ENCODE assay signal across 31 cellular contexts in the genomic region with DNA sequence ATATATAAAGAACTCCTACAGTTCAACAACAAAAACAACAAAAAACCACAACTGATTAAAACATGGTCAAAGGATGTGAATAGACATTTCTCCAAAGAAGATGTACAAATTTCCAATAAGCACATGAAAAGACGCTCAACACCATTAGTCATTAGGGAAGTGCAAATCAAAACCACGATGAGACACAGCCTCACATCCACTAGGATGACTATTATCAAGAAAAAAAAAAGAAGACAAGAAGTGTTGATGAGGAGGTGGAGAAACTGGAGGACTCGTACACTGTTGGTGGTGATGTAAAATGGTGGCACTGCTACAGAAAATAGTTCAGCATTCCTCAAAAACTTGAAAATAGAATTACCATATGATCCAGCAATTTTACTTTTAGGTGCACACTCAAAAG.
DNase-seq lines count a peak whose midpoint lies in the region; ATAC-seq lines count a peak whose summit lies in the region.
"Had no signal": no experiment of that assay in that cellular context is flagged by ENCODE, and none has a peak within 500 bp of the region (broad histone marks: within the 10 kb centered on the region; RNA-seq: fewer than 3 reads in every experiment).

No MANE protein-coding gene starts in this region.

- H3K4me1 Mint-ChIP-seq in activated T-cell treated with anti-CD3 and anti-CD28 coated beads, Interleukin-2, amount 50 U/mL, for 72 hours (ENCODE audit: low read depth): no peaks in the 10 kb centered on the region
- no peaks in the 10 kb centered on the region for H3K4me1 Mint-ChIP-seq in activated naive CD4-positive, alpha-beta T cell treated with anti-CD3 and anti-CD28 coated beads, Interleukin-2, amount 10 ng/mL, durations not matched to agents 7 days and 5 days
- H3K4me1 Mint-ChIP-seq in activated T-helper 17 cell treated with anti-CD3 and anti-CD28 coated beads, Interleukin-2, amount 50 U/mL, for 72 hours: no peaks in the 10 kb centered on the region
- H3K4me1 Mint-ChIP-seq: B cell; CD14-positive monocyte; CD4-positive, alpha-beta memory T cell; CD4-positive, CD25-positive, alpha-beta regulatory T cell; CD8-positive, alpha-beta memory T cell had no signal

- no peak for ATAC-seq in activated T-cell treated with anti-CD3 and anti-CD28 coated beads, Interleukin-2, amount 50 U/mL, for 72 hours (replicated peaks in 1 of 2)
- ATAC-seq in activated naive CD4-positive, alpha-beta T cell treated with anti-CD3 and anti-CD28 coated beads, Interleukin-2, amount 50 U/mL, for 72 hours: peak; percentile 33 to 53
- ATAC-seq in activated T-helper 17 cell treated with anti-CD3 and anti-CD28 coated beads, Interleukin-2, amount 50 U/mL, for 72 hours (replicated peaks): peak; percentile 55
- ATAC-seq: A549; CD8-positive, alpha-beta T cell had no signal

- no peaks in the 10 kb centered on the region for H3K27me3 Mint-ChIP-seq in activated T-cell treated with anti-CD3 and anti-CD28 coated beads, Interleukin-2, amount 50 U/mL, for 72 hours (ENCODE audit: low read depth)
- H3K27me3 Mint-ChIP-seq in activated naive CD4-positive, alpha-beta T cell treated with anti-CD3 and anti-CD28 coated beads, Interleukin-2, amount 10 ng/mL, durations not matched to agents 7 days and 5 days: no peaks in the 10 kb centered on the region
- H3K27me3 Mint-ChIP-seq in activated T-helper 17 cell treated with anti-CD3 and anti-CD28 coated beads, Interleukin-2, amount 50 U/mL, for 72 hours: peaks cover 3% of the 10 kb centered on the region
- H3K27me3 Mint-ChIP-seq: CD4-positive, CD25-positive, alpha-beta regulatory T cell had no signal

- no peak for DNase-seq in activated T-cell treated with anti-CD3 and anti-CD28 coated beads, Interleukin-2, amount 50 U/mL, for 72 hours
- no peak for DNase-seq in activated T-cell treated with anti-CD3 and anti-CD28 coated beads, Interleukin-2, amount 50 U/mL, for 48 hours
- no peak for DNase-seq in activated naive CD4-positive, alpha-beta T cell treated with anti-CD3 and anti-CD28 coated beads, Interleukin-2, amount 50 U/mL, for 72 hours (ENCODE audit: low spot score in 2 of 2)
- DNase-seq in activated naive CD4-positive, alpha-beta T cell treated with anti-CD3 and anti-CD28 coated beads, Interleukin-2, amount 10 ng/mL, durations not matched to agents 7 days and 5 days: no peak
- peak; percentile 23 for DNase-seq in RKO (ENCODE audit: low spot score)
- DNase-seq in dedifferentiated amniotic fluid mesenchymal stem cell (ENCODE audit: extremely low spot score): no peak
- no peak for DNase-seq in activated CD8-positive, alpha-beta memory T cell treated with anti-CD3 and anti-CD28 coated beads for 24 hours
- DNase-seq: 8988T; ACHN; AML-193; BE2C; C1 segment of cervical spinal cord; Caco-2; Calu3; CD4-positive, alpha-beta memory T cell; CD4-positive, alpha-beta T cell; CD4-positive, CD25-positive, alpha-beta regulatory T cell; CD8-positive, alpha-beta memory T cell; CD8-positive, alpha-beta T cell; COR-L47; DMS 273 treated with DMSO at 0.1 percent for 48 hours; DMS153; DMS53; DMS79; DMS79 treated with DMSO at 0.1 percent for 48 hours; DND-41; EL had no signal

- peak overlapping the region; percentile 49 for H3K27ac Mint-ChIP-seq in activated T-cell treated with anti-CD3 and anti-CD28 coated beads, Interleukin-2, amount 50 U/mL, for 72 hours
- H3K27ac Mint-ChIP-seq in activated naive CD4-positive, alpha-beta T cell treated with anti-CD3 and anti-CD28 coated beads, Interleukin-2, amount 50 U/mL, for 72 hours: no peak overlapping the region
- no peak overlapping the region for H3K27ac Mint-ChIP-seq in activated naive CD4-positive, alpha-beta T cell treated with anti-CD3 and anti-CD28 coated beads, Interleukin-2, amount 10 ng/mL, durations not matched to agents 7 days and 5 days
- H3K27ac Mint-ChIP-seq in activated T-helper 17 cell treated with anti-CD3 and anti-CD28 coated beads, Interleukin-2, amount 50 U/mL, for 72 hours: no peak overlapping the region
- H3K27ac Mint-ChIP-seq: B cell; CD4-positive, alpha-beta memory T cell; CD4-positive, alpha-beta T cell; CD4-positive, CD25-positive, alpha-beta regulatory T cell; CD8-positive, alpha-beta memory T cell; CD8-positive, alpha-beta T cell had no signal

- no peak overlapping the region for H3K4me3 Mint-ChIP-seq in activated T-cell treated with anti-CD3 and anti-CD28 coated beads, Interleukin-2, amount 50 U/mL, for 72 hours
- no peak overlapping the region for H3K4me3 Mint-ChIP-seq in activated naive CD4-positive, alpha-beta T cell treated with anti-CD3 and anti-CD28 coated beads, Interleukin-2, amount 10 ng/mL, durations not matched to agents 7 days and 5 days
- H3K4me3 Mint-ChIP-seq in activated T-helper 17 cell treated with anti-CD3 and anti-CD28 coated beads, Interleukin-2, amount 50 U/mL, for 72 hours: no peak overlapping the region
- H3K4me3 Mint-ChIP-seq: B cell; CD14-positive monocyte; CD4-positive, alpha-beta memory T cell; CD4-positive, alpha-beta T cell; CD4-positive, CD25-positive, alpha-beta regulatory T cell; CD8-positive, alpha-beta memory T cell; CD8-positive, alpha-beta T cell had no signal

- H3K9me3 Mint-ChIP-seq in activated T-cell treated with anti-CD3 and anti-CD28 coated beads, Interleukin-2, amount 50 U/mL, for 72 hours: peaks cover 2 to 3% of the 10 kb centered on the region in 2 donors
- H3K9me3 Mint-ChIP-seq in activated naive CD4-positive, alpha-beta T cell treated with anti-CD3 and anti-CD28 coated beads, Interleukin-2, amount 50 U/mL, for 72 hours: peaks cover 10 to 15% of the 10 kb centered on the region in 2 donors
- peaks cover 4% of the 10 kb centered on the region for H3K9me3 Mint-ChIP-seq in activated naive CD4-positive, alpha-beta T cell treated with anti-CD3 and anti-CD28 coated beads, Interleukin-2, amount 10 ng/mL, durations not matched to agents 7 days and 5 days
- no peaks in the 10 kb centered on the region for H3K9me3 Mint-ChIP-seq in activated T-helper 17 cell treated with anti-CD3 and anti-CD28 coated beads, Interleukin-2, amount 50 U/mL, for 72 hours
- H3K9me3 Mint-ChIP-seq: CD4-positive, alpha-beta T cell had no signal

- peaks cover 0 to 2% of the 10 kb centered on the region in 2 donors for H3K36me3 Mint-ChIP-seq in activated T-cell treated with anti-CD3 and anti-CD28 coated beads, Interleukin-2, amount 50 U/mL, for 72 hours (ENCODE audit: insufficient read depth in 2 of 2)
- peaks cover 5 to 12% of the 10 kb centered on the region in 2 donors for H3K36me3 Mint-ChIP-seq in activated naive CD4-positive, alpha-beta T cell treated with anti-CD3 and anti-CD28 coated beads, Interleukin-2, amount 50 U/mL, for 72 hours
- H3K36me3 Mint-ChIP-seq in activated naive CD4-positive, alpha-beta T cell treated with anti-CD3 and anti-CD28 coated beads, Interleukin-2, amount 10 ng/mL, durations not matched to agents 7 days and 5 days: no peaks in the 10 kb centered on the region
- no peaks in the 10 kb centered on the region for H3K36me3 Mint-ChIP-seq in activated T-helper 17 cell treated with anti-CD3 and anti-CD28 coated beads, Interleukin-2, amount 50 U/mL, for 72 hours (ENCODE audit: low read depth)
- H3K36me3 Mint-ChIP-seq: CD14-positive monocyte; CD4-positive, alpha-beta memory T cell; CD4-positive, CD25-positive, alpha-beta regulatory T cell; CD8-positive, alpha-beta memory T cell; CD8-positive, alpha-beta T cell had no signal

- CTCF ChIA-PET in activated naive CD4-positive, alpha-beta T cell treated with anti-CD3 and anti-CD28 coated beads, Interleukin-2, amount 10 ng/mL, durations not matched to agents 7 days and 5 days (lab: Charles Lee): no interaction called here

Comparison
In these comparisons a context has a peak if more than half of its experiments do, and no peak if none do; other contexts are left out.
1. ATAC-seq: peak in activated naive CD4-positive, alpha-beta T cell treated with anti-CD3 and anti-CD28 coated beads, Interleukin-2, amount 50 U/mL, for 72 hours (2 of 2) and activated T-helper 17 cell treated with anti-CD3 and anti-CD28 coated beads, Interleukin-2, amount 50 U/mL, for 72 hours (single experiment); none in activated T-cell treated with anti-CD3 and anti-CD28 coated beads, Interleukin-2, amount 50 U/mL, for 72 hours (0 of 2).